In genomic region chr11:64165482-64165841, GRCh38 we compare ENCODE assay signal across 8 cellular contexts. TPM values are rescaled to one million over a fixed set of nuclear protein-coding genes. Genes with fewer than 3 reads are reported as not detected.
A peak's percentile ranks its signal among the peaks of the same experiment; 100 is the strongest.
DNase-seq lines count a peak whose midpoint lies in the region; ATAC-seq and TF ChIP-seq lines count a peak whose summit lies in the region.

No MANE protein-coding gene starts in this region.

- ATAC-seq in stimulated activated naive CD8-positive, alpha-beta T cell treated with anti-CD3 and anti-CD28 coated beads, Interleukin-15, Interleukin-2, amounts not matched to agents 100 U/mL and 50 U/mL, for 24 hours, result no peak
- no peak for ATAC-seq in HG03196 (IDR thresholded peaks at IDR 0.05; ENCODE audit: unreplicated experiment)
- ATAC-seq in HG03469 (IDR thresholded peaks at IDR 0.05; ENCODE audit: unreplicated experiment), result no peak

- H3K4me3 ChIP-seq in adrenal gland, result peak overlapping the region; percentile 18 to 78 (median 52)

- CTCF ChIA-PET in GM10248 (lab: Yijun Ruan, JAX), result interaction anchor here (1.1 to 7.6 kb wide), 3 partner anchors 14 to 165 kb away, joined by 3 to 49 read pairs (median 7); no protein-coding TSS in a partner anchor

- no peak for DNase-seq in GM10248 (ENCODE audit: extremely low spot score)
- DNase-seq in HT-29 (ENCODE audit: low spot score), result peak; percentile 22
- no peak for DNase-seq in adrenal gland
- DNase-seq in iPS-NIHi11 (ENCODE audit: low spot score), result peak; percentile 32
- peak; percentile 44 for DNase-seq in stimulated activated naive CD8-positive, alpha-beta T cell treated with anti-CD3 and anti-CD28 coated beads, Interleukin-15, Interleukin-2, amounts not matched to agents 100 U/mL and 50 U/mL, for 24 hours
- DNase-seq in NCI-H2196 (lab: John Stamatoyannopoulos, UW; ENCODE audit: unreplicated experiment), result no peak

- TF ChIP-seq CTCF in GM10248 (IDR thresholded peaks at IDR 0.05; ENCODE audit: control extremely low read depth, extremely low read depth, low read depth, missing control alignments) (peak; percentile 25), adrenal gland (IDR thresholded peaks at IDR 0.05) (no peak)

- H3K4me1 ChIP-seq in adrenal gland (replicated peaks in 1 of 2), result peaks cover 11 to 14% of the 10 kb centered on the region in 2 donors

- H3K36me3 ChIP-seq in adrenal gland (replicated peaks in 1 of 2), result no peaks in the 10 kb centered on the region

- TF ChIP-seq POLR2A in adrenal gland (IDR thresholded peaks at IDR 0.05), result no peak

- 0 to 2% (median 1%) methylated on average over 12 to 32 of the region's 32 CpGs for WGBS in adrenal gland, 4 donors

- no peaks in the 10 kb centered on the region for H3K9me3 ChIP-seq in adrenal gland (replicated peaks in 1 of 3)

- H3K27me3 ChIP-seq in adrenal gland, result no peaks in the 10 kb centered on the region

- POLR2A ChIA-PET in GM10248 (lab: Yijun Ruan, JAX), result interaction anchor here (0.6 kb wide), 1 partner anchor 9 kb away, joined by 3 read pairs; no protein-coding TSS in a partner anchor

- intact Hi-C loops in adrenal gland (cut with DNase I), result no loop called here

- H3K27ac ChIP-seq in adrenal gland, result peak overlapping the region in 1 of 5 donors; percentile 19

RNA-seq across cellular contexts. Expression of gene MACROD1, which starts 0.5 kb away (rescaled TPM):
- 184 and 226 TPM in 2 replicates for total RNA-seq in HT-29 (2014; rRNA removed; shearing (Covaris generic))
- total RNA-seq in adrenal gland, result 10 to 100 TPM; 15.9 to 62.9 (median 26.8) TPM
- polyA plus RNA-seq in adrenal gland, result 10 to 100 TPM in 2 of 3 donors, 1 to 10 TPM in 1; 5.5 to 60.7 (median 41.1) TPM

RNA-seq across cellular contexts. Expression of gene STIP1, which starts 20.5 kb away (rescaled TPM):
- 342 and 388 TPM in 2 replicates for total RNA-seq in HT-29 (2014; rRNA removed; shearing (Covaris generic))
- total RNA-seq in adrenal gland, result 100 to 1,000 TPM; 126 to 404 (median 183) TPM
- 100 to 1,000 TPM in 1 of 3 donors, 10 to 100 TPM in 2; 82.1 to 523 (median 91.4) TPM for polyA plus RNA-seq in adrenal gland

RNA-seq across cellular contexts. Expression of gene FERMT3, which starts 41.1 kb away (rescaled TPM):
- 5.3 and 5.9 TPM in 2 replicates for total RNA-seq in HT-29 (2014; rRNA removed; shearing (Covaris generic))
- total RNA-seq in adrenal gland, result 10 to 100 TPM; 16.3 to 77.0 (median 33.7) TPM
- polyA plus RNA-seq in adrenal gland, result 10 to 100 TPM in 2 of 3 donors, 1 to 10 TPM in 1; 5.5 to 57.8 (median 49.0) TPM

Comparison
In these comparisons a context has a peak if more than half of its experiments do, and no peak if none do; other contexts are left out.
1. DNase-seq: peak in HT-29 (single experiment), iPS-NIHi11 (single experiment) and stimulated activated naive CD8-positive, alpha-beta T cell treated with anti-CD3 and anti-CD28 coated beads, Interleukin-15, Interleukin-2, amounts not matched to agents 100 U/mL and 50 U/mL, for 24 hours (single experiment); none in GM10248 (single experiment), adrenal gland (0 of 7) and NCI-H2196 (single experiment).